8 cellular contexts compared by ENCODE assay signal in the genomic region with DNA sequence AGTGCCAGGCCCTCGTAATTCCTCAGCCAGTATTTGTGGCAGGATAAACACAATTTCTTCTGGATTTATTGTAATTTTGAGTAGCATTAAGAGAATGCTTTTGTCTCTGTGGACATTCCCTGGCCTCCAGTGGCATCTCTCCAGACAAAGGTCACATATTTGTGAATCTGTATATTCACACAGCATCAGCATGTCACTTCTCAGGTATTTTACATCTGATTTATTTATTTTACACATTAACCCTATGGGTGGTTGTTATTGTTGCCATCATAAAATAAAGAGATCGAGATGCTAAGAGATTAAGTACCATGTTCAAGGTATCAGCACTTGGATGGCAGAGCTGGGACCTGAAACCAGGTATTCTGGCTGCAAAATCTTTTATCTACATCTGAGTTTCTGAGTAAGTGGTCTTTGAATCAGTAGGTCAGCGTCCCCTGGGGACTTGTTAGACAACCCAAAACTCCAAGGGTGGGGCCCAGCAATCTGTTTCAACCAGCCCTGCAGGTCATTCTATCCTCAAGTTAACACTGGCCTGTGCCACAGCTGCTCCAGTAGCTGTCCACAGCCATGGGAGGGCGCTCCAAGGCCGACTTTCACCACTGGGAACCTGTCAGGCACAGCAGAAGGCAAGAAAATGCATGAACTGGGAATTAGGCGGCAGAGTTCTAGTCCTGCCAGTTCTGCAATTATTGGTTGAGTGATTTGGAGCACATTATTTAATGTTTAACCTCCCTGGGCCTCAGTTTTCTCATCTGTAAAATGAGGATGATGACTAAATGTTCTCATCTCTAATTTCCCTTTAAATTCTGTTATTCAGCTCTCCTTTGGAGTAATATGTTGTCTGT. TPM values are rescaled to one million over a fixed set of nuclear protein-coding genes. Genes with fewer than 3 reads are reported as not detected.
A peak's percentile ranks its signal among the peaks of the same experiment; 100 is the strongest.
DNase-seq lines count a peak whose midpoint lies in the region; ATAC-seq and TF ChIP-seq lines count a peak whose summit lies in the region.

No MANE protein-coding gene starts in this region.

- POLR2A ChIA-PET in AG04450 (lab: Yijun Ruan, JAX) = no interaction called here
- POLR2A ChIA-PET in activated CD4-positive, alpha-beta T cell treated with anti-CD3 and anti-CD28 coated beads for 36 hours (lab: Charles Lee) = interaction anchor here (0.7 kb wide), 1 partner anchor 660 kb away, joined by 3 read pairs; no protein-coding TSS in a partner anchor

- peaks cover 3% of the 10 kb centered on the region for H3K4me1 Mint-ChIP-seq in activated CD4-positive, alpha-beta T cell treated with anti-CD3 and anti-CD28 coated beads for 36 hours

- H3K4me3 Mint-ChIP-seq in activated CD4-positive, alpha-beta T cell treated with anti-CD3 and anti-CD28 coated beads for 36 hours = no peak overlapping the region

- intact Hi-C loops in activated CD4-positive, alpha-beta T cell treated with anti-CD3 and anti-CD28 coated beads for 36 hours (cut with DNase I, micrococcal nuclease) = loop anchor here (1.0 to 10.0 kb wide), 5 partner anchors 51 to 791 kb away; no protein-coding TSS in a partner anchor

- DNase-seq in AG04450 (ENCODE audit: low read depth, low spot score) = no peak
- peak; percentile 80 for DNase-seq in NCI-H460 (ENCODE audit: extremely low read depth, low read depth)
- peak; percentile 92 for DNase-seq in activated CD4-positive, alpha-beta T cell treated with anti-CD3 and anti-CD28 coated beads for 36 hours
- DNase-seq in dermis blood vessel endothelial cell = peak; percentile 92
- DNase-seq in lung microvascular endothelial cell (ENCODE audit: low read depth in 2 of 2) = peak; percentile 85 to 88
- peak; percentile 72 to 73 for DNase-seq in stimulated activated CD8-positive, alpha-beta memory T cell treated with anti-CD3 and anti-CD28 coated beads, Interleukin-2, amount 100 ng/mL, for 48 hours (ENCODE audit: low read depth in 2 of 2)

- no peak overlapping the region for H3K27ac ChIP-seq in AG04450 (ENCODE audit: low read depth, low read length)

- no peaks in the 10 kb centered on the region for H3K36me3 Mint-ChIP-seq in activated CD4-positive, alpha-beta T cell treated with anti-CD3 and anti-CD28 coated beads for 36 hours (ENCODE audit: low read depth)

- peak; percentile 95 for TF ChIP-seq CTCF in AG04450 (IDR thresholded peaks at IDR 0.05; ENCODE audit: low read depth, low read length)

- CTCF ChIA-PET in AG04450 (lab: Charles Lee) = interaction anchor here (0.6 to 1.6 kb wide), 18 partner anchors 9 to 813 kb away, joined by 3 to 6 read pairs (median 3); no protein-coding TSS in a partner anchor
- CTCF ChIA-PET in activated CD4-positive, alpha-beta T cell treated with anti-CD3 and anti-CD28 coated beads for 36 hours (lab: Charles Lee) = interaction anchor here (0.6 to 2.7 kb wide), 27 partner anchors 9 to 738 kb away, joined by 3 to 20 read pairs (median 3); partner anchors contain the start of gene MRPL33

- ATAC-seq in GM21723 (IDR thresholded peaks at IDR 0.05; ENCODE audit: unreplicated experiment) = peak; percentile 62
- ATAC-seq in activated CD4-positive, alpha-beta T cell treated with anti-CD3 and anti-CD28 coated beads for 36 hours = peak; percentile 99
- no peak for ATAC-seq in GM21447 (IDR thresholded peaks at IDR 0.05; ENCODE audit: unreplicated experiment)

- no peaks in the 10 kb centered on the region for H3K27me3 ChIP-seq in AG04450 (ENCODE audit: control insufficient read depth, insufficient read depth, low read length)

- H3K4me3 ChIP-seq in AG04450 (ENCODE audit: low read depth, low read length) = no peak overlapping the region

- peaks cover 3% of the 10 kb centered on the region for H3K27me3 Mint-ChIP-seq in activated CD4-positive, alpha-beta T cell treated with anti-CD3 and anti-CD28 coated beads for 36 hours

- peaks cover 6% of the 10 kb centered on the region; the same call in 1 of the 2 replicates for H3K9me3 ChIP-seq in AG04450 (ENCODE audit: control insufficient read depth, insufficient read depth, low read length)

- H3K9me3 Mint-ChIP-seq in activated CD4-positive, alpha-beta T cell treated with anti-CD3 and anti-CD28 coated beads for 36 hours (ENCODE audit: low read depth) = peaks cover 3% of the 10 kb centered on the region

- H3K27ac Mint-ChIP-seq in activated CD4-positive, alpha-beta T cell treated with anti-CD3 and anti-CD28 coated beads for 36 hours = no peak overlapping the region

RNA-seq across cellular contexts. Expression of gene MRPL33, which starts 17.6 kb away (rescaled TPM):
- polyA plus RNA-seq in AG04450 (2011; rRNA removed) = 97.7 and 137 TPM in 2 replicates
- polyA minus RNA-seq in AG04450 (2011; rRNA and poly(A)+ RNA removed) = 13.0 and 20.2 TPM in 2 replicates
- total RNA-seq in NCI-H460 (2014; rRNA removed; shearing (Covaris generic)) = 248 and 320 TPM in 2 replicates
- 93.5 and 199 TPM in 2 replicates for polyA plus RNA-seq in NCI-H460 (2014; cell fraction: nucleus; rRNA removed)
- total RNA-seq in activated CD4-positive, alpha-beta T cell treated with anti-CD3 and anti-CD28 coated beads for 36 hours = 10 to 100 TPM; 44.7 to 68.0 TPM
- total RNA-seq in dermis blood vessel endothelial cell (94.3 and 98.2 TPM in 2 replicates), lung microvascular endothelial cell (71.5 and 72.8 TPM in 2 replicates)
